9 cellular contexts compared by ENCODE assay signal in the genomic region with DNA sequence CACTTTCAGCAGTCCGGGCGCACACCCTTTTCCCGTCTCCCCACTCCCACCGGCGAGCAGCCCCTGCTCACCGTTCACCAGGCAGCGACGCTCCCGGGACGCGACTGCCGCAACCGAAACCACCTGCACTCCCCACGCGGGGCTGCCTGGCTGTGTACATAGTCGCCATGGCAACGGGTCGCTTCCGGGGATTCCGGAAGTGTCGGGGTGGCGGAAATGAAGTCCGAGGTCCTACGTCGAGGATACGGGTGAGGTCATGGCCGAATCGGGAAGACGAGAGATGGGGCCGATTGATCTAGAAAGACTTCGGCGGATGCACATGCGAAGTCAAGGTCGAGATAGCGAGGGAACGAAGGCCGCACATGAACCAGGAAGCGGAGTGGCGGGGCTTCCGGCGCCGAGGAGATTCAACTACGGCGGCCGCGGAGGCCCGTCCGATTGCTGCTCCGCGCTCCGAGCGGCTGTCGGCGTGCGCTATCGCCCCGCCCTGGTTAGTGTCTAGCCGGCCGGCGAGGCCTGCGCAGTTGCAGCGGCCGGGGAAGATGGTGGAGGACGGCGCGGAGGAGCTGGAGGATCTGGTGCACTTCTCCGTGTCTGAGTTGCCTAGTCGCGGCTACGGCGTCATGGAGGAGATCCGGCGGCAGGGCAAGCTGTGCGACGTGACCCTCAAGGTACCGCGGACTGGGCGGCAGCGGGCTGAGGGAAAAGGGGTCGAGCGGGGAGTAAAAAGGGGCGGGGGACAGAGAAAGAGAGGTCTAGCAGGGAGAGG. TPM values are rescaled to one million over a fixed set of nuclear protein-coding genes. Genes with fewer than 3 reads are reported as not detected.
A peak's percentile ranks its signal among the peaks of the same experiment; 100 is the strongest.
DNase-seq lines count a peak whose midpoint lies in the region; ATAC-seq, FAIRE-seq and TF ChIP-seq lines count a peak whose summit lies in the region.
"Had no signal": no experiment of that assay in that cellular context is flagged by ENCODE, and none has a peak within 500 bp of the region (broad histone marks: within the 10 kb centered on the region; RNA-seq: fewer than 3 reads in every experiment).

A gene with protein sequence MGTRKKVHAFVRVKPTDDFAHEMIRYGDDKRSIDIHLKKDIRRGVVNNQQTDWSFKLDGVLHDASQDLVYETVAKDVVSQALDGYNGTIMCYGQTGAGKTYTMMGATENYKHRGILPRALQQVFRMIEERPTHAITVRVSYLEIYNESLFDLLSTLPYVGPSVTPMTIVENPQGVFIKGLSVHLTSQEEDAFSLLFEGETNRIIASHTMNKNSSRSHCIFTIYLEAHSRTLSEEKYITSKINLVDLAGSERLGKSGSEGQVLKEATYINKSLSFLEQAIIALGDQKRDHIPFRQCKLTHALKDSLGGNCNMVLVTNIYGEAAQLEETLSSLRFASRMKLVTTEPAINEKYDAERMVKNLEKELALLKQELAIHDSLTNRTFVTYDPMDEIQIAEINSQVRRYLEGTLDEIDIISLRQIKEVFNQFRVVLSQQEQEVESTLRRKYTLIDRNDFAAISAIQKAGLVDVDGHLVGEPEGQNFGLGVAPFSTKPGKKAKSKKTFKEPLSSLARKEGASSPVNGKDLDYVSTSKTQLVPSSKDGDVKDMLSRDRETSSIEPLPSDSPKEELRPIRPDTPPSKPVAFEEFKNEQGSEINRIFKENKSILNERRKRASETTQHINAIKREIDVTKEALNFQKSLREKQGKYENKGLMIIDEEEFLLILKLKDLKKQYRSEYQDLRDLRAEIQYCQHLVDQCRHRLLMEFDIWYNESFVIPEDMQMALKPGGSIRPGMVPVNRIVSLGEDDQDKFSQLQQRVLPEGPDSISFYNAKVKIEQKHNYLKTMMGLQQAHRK (minus strand): TSS at position 376 of the 769 bp plus-strand sequence. CDS start 5,425 bp downstream, outside the sequence.
A gene (plus strand): TSS at position 521 of the 769 bp plus-strand sequence. CDS start 22 bp downstream, at position 543.

- no peaks in the 10 kb centered on the region for H3K27me3 ChIP-seq in keratinocyte (ENCODE audit: control insufficient read depth, extremely low read depth, insufficient read depth, low read length)

- peak within 1 kb of the TSS; percentile 93 for H3K27ac ChIP-seq in keratinocyte (ENCODE audit: control insufficient read depth, insufficient read depth, low read length)

- FAIRE-seq in keratinocyte (lab: Jason Lieb, UNC), result peak; percentile 58
- FAIRE-seq: TTC549 had no signal

- in situ Hi-C loops in GM18951 (cut with MboI; ENCODE audit: low sequenced_read_pairs, unreplicated experiment), result no loop called here

- H3K36me3 ChIP-seq in keratinocyte (ENCODE audit: control insufficient read depth in 2 of 2, extremely low read depth in 1 of 2, insufficient read depth in 2 of 2, low read length in 2 of 2), result no peaks in the 10 kb centered on the region

- no peaks in the 10 kb centered on the region for H3K9me1 ChIP-seq in keratinocyte (ENCODE audit: control insufficient read depth, extremely low read depth, insufficient read depth, low read length)

- peak; percentile 84 for TF ChIP-seq POLR2A in GM18951 (IDR thresholded peaks at IDR 0.05; ENCODE audit: extremely low read depth, insufficient read depth, insufficient read length)

- H2AFZ ChIP-seq in keratinocyte (ENCODE audit: control insufficient read depth, low read length), result peak within 1 kb of the TSS; percentile 98

- TF ChIP-seq CTCF in AG09319 (IDR thresholded peaks at IDR 0.05; ENCODE audit: low read depth, low read length), result no peak
- peak in 1 of 3 experiments; percentile 19 for TF ChIP-seq CTCF in keratinocyte (optimal IDR thresholded peaks at IDR 0.05 in 1 of 3, IDR thresholded peaks at IDR 0.05 in 1 of 3, conservative IDR thresholded peaks at IDR 0.05 in 1 of 3; ENCODE audit: extremely low read depth in 1 of 3, insufficient read depth in 2 of 3, low read length in 3 of 3)

- no peaks in the 10 kb centered on the region for H3K9me3 ChIP-seq in keratinocyte (ENCODE audit: control insufficient read depth, low read depth, low read length)

- H3K4me3 ChIP-seq in keratinocyte (ENCODE audit: control insufficient read depth in 2 of 3, extremely low read depth in 1 of 3, insufficient read depth in 2 of 3, low read depth in 1 of 3, low read length in 3 of 3), result peak within 1 kb of the TSS; percentile 74 to 90 (median 83)

- H3K4me1 ChIP-seq in keratinocyte (ENCODE audit: control insufficient read depth, extremely low read depth, insufficient read depth, low read length), result peaks cover 12% of the 10 kb centered on the region

- dilution Hi-C loops in keratinocyte (cut with MboI; ENCODE audit: extremely low pct_ligation_motif_present, low sequenced_read_pairs), result no loop called here

- peak within 1 kb of the TSS; percentile 92 for H3K9ac ChIP-seq in keratinocyte (ENCODE audit: control insufficient read depth, extremely low read depth, insufficient read depth, low read length)

- peaks cover 57% of the 10 kb centered on the region for H3K79me2 ChIP-seq in keratinocyte (ENCODE audit: control insufficient read depth, insufficient read depth, low read length)

- H4K20me1 ChIP-seq in keratinocyte (ENCODE audit: control insufficient read depth, extremely low read depth, insufficient read depth, low read length), result no peaks in the 10 kb centered on the region

- peak within 1 kb of the TSS; percentile 98 for H3K4me2 ChIP-seq in keratinocyte (ENCODE audit: control insufficient read depth, extremely low read depth, insufficient read depth, low read depth, low read length)

- DNase-seq in AG09319 (ENCODE audit: extremely low read depth, low read depth) (peak; percentile 87), NCI-H345 treated with DMSO at 0.1 percent for 48 hours (lab: John Stamatoyannopoulos, UW; ENCODE audit: unreplicated experiment) (peak; percentile 62), cerebellar cortex (ENCODE audit: low spot score) (peak; percentile 93), keratinocyte (ENCODE audit: low read depth, low spot score) (peak; percentile 35)
- peak; percentile 91 to 95 (median 92) for DNase-seq in stimulated activated CD4-positive, alpha-beta T cell treated with anti-CD3 and anti-CD28 coated beads, Interleukin-12 subunit alpha, Interleukin-12 subunit beta, amount 100 ng/mL, for 48 hours (ENCODE audit: low read depth in 2 of 3, low spot score in 1 of 3)

- ATAC-seq in HG03175 (IDR thresholded peaks at IDR 0.05; ENCODE audit: unreplicated experiment), result peak; percentile 82
- ATAC-seq in activated CD4-positive, CD25-positive, alpha-beta regulatory T cell treated with anti-CD3 and anti-CD28 coated beads, Interleukin-2, amount 50 U/mL, for 24 hours, result peak; percentile 88 to 90

RNA-seq across cellular contexts. Expression of the first gene that starts in this region (rescaled TPM):
- 6.2 to 9.2 TPM (median 7.2 TPM) in 3 replicates for polyA plus RNA-seq in keratinocyte
- polyA plus RNA-seq in keratinocyte (2011; ENCODE audit: low read depth), result 1.8 TPM
- 6.7 and 8.1 TPM in 2 replicates for polyA plus RNA-seq in keratinocyte (2011; cell fraction: cytosol; rRNA removed)
- polyA plus RNA-seq in keratinocyte (2011; cell fraction: nucleus; rRNA removed), result 2.8 and 5.1 TPM in 2 replicates
- 6.7 and 8.3 TPM in 2 replicates for polyA plus RNA-seq in keratinocyte (2012; ENCODE audit: low replicate concordance)
- polyA minus RNA-seq in keratinocyte, result 1.6 to 4.0 TPM (median 3.1 TPM) in 3 replicates
- 1.7 TPM for polyA minus RNA-seq in keratinocyte (2011; cell fraction: cytosol; rRNA and poly(A)+ RNA removed)
- polyA minus RNA-seq in keratinocyte (2011; cell fraction: nucleus; rRNA and poly(A)+ RNA removed), result 1.1 and 2.6 TPM in 2 replicates

RNA-seq across cellular contexts. Expression of the second gene that starts in this region (rescaled TPM):
- 33.4 to 40.0 TPM (median 37.3 TPM) in 3 replicates for polyA plus RNA-seq in keratinocyte
- 12.9 TPM for polyA plus RNA-seq in keratinocyte (2011; ENCODE audit: low read depth)
- 25.8 and 34.8 TPM in 2 replicates for polyA plus RNA-seq in keratinocyte (2011; cell fraction: cytosol; rRNA removed)
- 45.1 and 48.5 TPM in 2 replicates for polyA plus RNA-seq in keratinocyte (2011; cell fraction: nucleus; rRNA removed)
- 34.5 and 34.9 TPM in 2 replicates for polyA plus RNA-seq in keratinocyte (2012; ENCODE audit: low replicate concordance)
- 45.3 to 64.5 TPM (median 59.3 TPM) in 3 replicates for polyA minus RNA-seq in keratinocyte
- 38.8 TPM for polyA minus RNA-seq in keratinocyte (2011; cell fraction: cytosol; rRNA and poly(A)+ RNA removed)
- polyA minus RNA-seq in keratinocyte (2011; cell fraction: nucleus; rRNA and poly(A)+ RNA removed), result 38.2 and 42.4 TPM in 2 replicates

Comparison
In these comparisons a context has a peak if more than half of its experiments do, and no peak if none do; other contexts are left out.
1. Peak in every context shown above with its lines: DNase-seq, ATAC-seq, H3K4me3 ChIP-seq and H3K27ac ChIP-seq.
2. DNase-seq: peak in every context shown above with its lines; median percentile 93 in cerebellar cortex; 92 in stimulated activated CD4-positive, alpha-beta T cell treated with anti-CD3 and anti-CD28 coated beads, Interleukin-12 subunit alpha, Interleukin-12 subunit beta, amount 100 ng/mL, for 48 hours; 87 in AG09319; 62 in NCI-H345 treated with DMSO at 0.1 percent for 48 hours; 35 in keratinocyte.